In the genomic region with DNA sequence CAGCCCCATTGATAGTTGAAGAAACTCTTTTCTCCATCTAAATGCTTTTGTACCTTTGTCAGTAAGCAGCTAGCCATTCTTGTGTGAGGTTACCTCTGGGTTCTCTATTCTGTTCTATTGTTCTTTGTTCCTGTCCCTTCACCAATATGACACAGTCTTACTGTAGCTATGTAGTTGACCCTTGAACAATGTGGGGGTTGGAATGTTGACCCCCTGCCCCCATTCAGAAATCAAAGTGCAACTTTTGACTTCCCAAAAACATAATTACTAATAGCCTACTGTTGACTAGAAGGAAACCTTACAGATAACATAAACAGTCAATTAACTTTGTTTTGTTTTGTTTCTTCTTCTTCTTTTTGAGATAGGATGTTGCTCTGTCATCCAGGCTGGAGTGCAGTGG, we compare ENCODE assay signal across 29 cellular contexts.
"Had no signal": no experiment of that assay in that cellular context is flagged by ENCODE, and none has a peak within 500 bp of the region (broad histone marks: within the 10 kb centered on the region; RNA-seq: fewer than 3 reads in every experiment).

No MANE protein-coding gene starts in this region.

- H3K4me3 ChIP-seq: colonic mucosa, esophagus muscularis mucosa, gastroesophageal sphincter, heart right ventricle, left lung, mucosa of descending colon, neural progenitor cell, right atrium auricular region, sigmoid colon, stomach, thyroid gland had no signal

- H3K4me1 ChIP-seq: colonic mucosa, foreskin keratinocyte, neural progenitor cell had no signal

- H3K9me3 ChIP-seq: colonic mucosa, esophagus muscularis mucosa, gastroesophageal sphincter, heart right ventricle, left lung, mucosa of descending colon, right atrium auricular region, sigmoid colon, stomach, thyroid gland had no signal

- H3K27me3 ChIP-seq: colonic mucosa, esophagus muscularis mucosa, foreskin keratinocyte, gastroesophageal sphincter, heart right ventricle, left lung, neural progenitor cell, right atrium auricular region, sigmoid colon, stomach, thyroid gland had no signal

- H3K36me3 ChIP-seq: colonic mucosa, thyroid gland had no signal

- H3K27me3 Mint-ChIP-seq: naive B cell; natural killer cell treated with Interleukin-12 subunit alpha and Interleukin-12 subunit beta and Interleukin-15 and Interleukin-18, amount 100 ng/mL, for 72 hours; progenitor cell of endocrine pancreas; type B pancreatic cell had no signal

- H3K9me3 Mint-ChIP-seq: mesothelial cell of epicardium; naive B cell; natural killer cell treated with Interleukin-12 subunit alpha and Interleukin-12 subunit beta and Interleukin-15 and Interleukin-18, amount 100 ng/mL, for 72 hours; neural progenitor cell; stimulated activated effector memory CD8-positive, alpha-beta T cell treated with anti-CD3 and anti-CD28 coated beads, Interleukin-12 subunit alpha, Interleukin-12 subunit beta, amount 100 ng/mL, for 72 hours; type B pancreatic cell had no signal

- H2AFZ ChIP-seq: neural progenitor cell, parathyroid adenoma had no signal

- H3K9ac ChIP-seq: neural progenitor cell, parathyroid adenoma had no signal

- H3K27ac ChIP-seq: colonic mucosa, esophagus muscularis mucosa, foreskin keratinocyte, gastroesophageal sphincter, heart right ventricle, left lung, neural progenitor cell, parathyroid adenoma, right atrium auricular region, sigmoid colon, stomach, thyroid gland had no signal

- H3K4me2 ChIP-seq: neural progenitor cell had no signal

- FAIRE-seq: endothelial cell of umbilical vein, islet of Langerhans had no signal

- H3K27ac Mint-ChIP-seq: mesothelial cell of epicardium; natural killer cell treated with Interleukin-12 subunit alpha and Interleukin-12 subunit beta and Interleukin-15 and Interleukin-18, amount 100 ng/mL, for 72 hours; neural progenitor cell; progenitor cell of endocrine pancreas; stimulated activated effector memory CD8-positive, alpha-beta T cell treated with anti-CD3 and anti-CD28 coated beads, Interleukin-12 subunit alpha, Interleukin-12 subunit beta, amount 100 ng/mL, for 72 hours; type B pancreatic cell had no signal

- DNase-seq: colonic mucosa; effector CD4-positive, alpha-beta T cell; foreskin keratinocyte; glutamatergic neuron; heart right ventricle; hippocampal formation; left cardiac atrium; left lung; mesenchymal stem cell; mucosa of descending colon; naive B cell; sigmoid colon; stimulated activated CD4-positive, alpha-beta T cell treated with anti-CD3 and anti-CD28 coated beads, Interleukin-2, amount 100 ng/mL, for 24 hours; stimulated activated CD4-positive, alpha-beta T cell treated with anti-CD3 and anti-CD28 coated beads, Interleukin-4, amount 100 ng/mL, for 24 hours; stimulated activated naive CD4-positive, alpha-beta T cell treated with Interleukin-2 at 50 U/mL for 16 hours; stomach; thyroid gland had no signal

- H3K4me3 Mint-ChIP-seq: mesothelial cell of epicardium; naive B cell; natural killer cell treated with Interleukin-12 subunit alpha and Interleukin-12 subunit beta and Interleukin-15 and Interleukin-18, amount 100 ng/mL, for 72 hours; neural progenitor cell; stimulated activated effector memory CD8-positive, alpha-beta T cell treated with anti-CD3 and anti-CD28 coated beads, Interleukin-12 subunit alpha, Interleukin-12 subunit beta, amount 100 ng/mL, for 72 hours; type B pancreatic cell had no signal

- ATAC-seq: foreskin keratinocyte; gastroesophageal sphincter; heart right ventricle; left cardiac atrium; left lung; mucosa of descending colon; natural killer cell treated with Interleukin-12 subunit alpha and Interleukin-12 subunit beta and Interleukin-15 and Interleukin-18, amount 100 ng/mL, for 72 hours; stimulated activated effector memory CD8-positive, alpha-beta T cell treated with anti-CD3 and anti-CD28 coated beads, Interleukin-12 subunit alpha, Interleukin-12 subunit beta, amount 100 ng/mL, for 72 hours had no signal

- H3K4me1 Mint-ChIP-seq: mesothelial cell of epicardium, neural progenitor cell had no signal
